ENCODE assay signal across 8 cellular contexts in the genomic region with DNA sequence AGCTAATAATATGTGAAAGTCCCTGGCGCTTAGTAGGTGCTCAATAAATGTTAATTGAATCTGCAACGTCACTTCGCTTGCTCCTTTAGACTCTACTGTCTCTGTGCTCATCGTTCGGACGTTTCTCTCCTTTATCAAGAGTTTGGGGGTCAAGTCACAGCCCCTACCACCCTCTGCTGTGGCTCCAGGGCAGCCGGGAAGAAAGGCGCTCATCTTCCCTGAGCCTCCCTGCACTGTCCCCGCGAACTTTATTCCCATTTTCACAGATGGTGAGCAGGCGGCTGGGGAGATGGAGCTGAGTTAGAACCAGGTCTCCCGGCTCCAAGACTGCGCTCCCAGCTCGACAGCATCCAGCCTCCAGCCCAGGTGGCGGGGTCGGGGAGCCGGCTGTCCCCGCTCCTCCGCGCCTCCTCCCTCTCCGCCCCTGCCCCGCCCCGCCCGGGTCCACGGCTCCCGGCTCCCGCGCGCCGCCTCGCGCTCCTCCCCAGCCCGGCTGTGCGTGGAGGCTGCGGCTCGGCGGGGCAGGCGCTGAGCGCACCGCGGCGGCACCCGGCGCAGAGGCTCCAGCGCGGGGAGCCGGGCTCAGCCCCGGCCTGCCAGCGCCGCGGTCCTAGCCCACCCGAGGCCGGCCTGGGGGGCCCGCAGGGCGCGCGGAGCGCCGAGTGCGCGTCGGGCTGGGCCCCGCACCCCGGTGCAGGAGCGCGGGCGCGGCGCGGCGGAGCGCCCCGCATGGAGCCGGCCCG.
A peak's percentile ranks its signal among the peaks of the same experiment; 100 is the strongest.
DNase-seq lines count a peak whose midpoint lies in the region; ATAC-seq lines count a peak whose summit lies in the region.

A gene (plus strand): TSS at position 487 of the 743 bp plus-strand sequence. CDS start 243 bp downstream, at position 730.

- peak within 1 kb of the TSS; percentile 64 for H3K4me3 Mint-ChIP-seq in activated naive CD8-positive, alpha-beta T cell
- H3K4me3 Mint-ChIP-seq in stimulated activated memory B cell treated with anti-CD40 and anti-IgM and Interleukin-4, amounts not matched to agents 10 μg/mL and 1 μg/mL and 100 μg/mL, for 72 hours: no peak within 1 kb of the TSS

- peaks cover 3% of the 10 kb centered on the region for H3K36me3 Mint-ChIP-seq in activated naive CD8-positive, alpha-beta T cell
- H3K36me3 Mint-ChIP-seq in stimulated activated memory B cell treated with anti-CD40 and anti-IgM and Interleukin-4, amounts not matched to agents 10 μg/mL and 1 μg/mL and 100 μg/mL, for 72 hours: peaks cover 7% of the 10 kb centered on the region

- H3K27ac Mint-ChIP-seq in activated naive CD8-positive, alpha-beta T cell: no peak within 1 kb of the TSS
- no peak within 1 kb of the TSS for H3K27ac Mint-ChIP-seq in stimulated activated memory B cell treated with anti-CD40 and anti-IgM and Interleukin-4, amounts not matched to agents 10 μg/mL and 1 μg/mL and 100 μg/mL, for 72 hours

- no peaks in the 10 kb centered on the region for H3K9me3 Mint-ChIP-seq in activated naive CD8-positive, alpha-beta T cell (ENCODE audit: low read depth)
- H3K9me3 Mint-ChIP-seq in stimulated activated memory B cell treated with anti-CD40 and anti-IgM and Interleukin-4, amounts not matched to agents 10 μg/mL and 1 μg/mL and 100 μg/mL, for 72 hours: peaks cover 6% of the 10 kb centered on the region

- peaks cover 5% of the 10 kb centered on the region for H3K4me1 Mint-ChIP-seq in activated naive CD8-positive, alpha-beta T cell (ENCODE audit: low read depth)
- no peaks in the 10 kb centered on the region for H3K4me1 Mint-ChIP-seq in stimulated activated memory B cell treated with anti-CD40 and anti-IgM and Interleukin-4, amounts not matched to agents 10 μg/mL and 1 μg/mL and 100 μg/mL, for 72 hours

- DNase-seq in NCI-H1694 treated with DMSO at 0.1 percent for 48 hours (lab: John Stamatoyannopoulos, UW) (peak; percentile 10), NCI-H1694 (lab: John Stamatoyannopoulos, UW) (no peak), iPS-NIHi7 (ENCODE audit: extremely low spot score) (peak; percentile 38), foreskin melanocyte (no peak)

- peak; percentile 38 for ATAC-seq in stimulated activated memory B cell treated with anti-CD40 and anti-IgM and Interleukin-4, amounts not matched to agents 10 μg/mL and 1 μg/mL and 100 μg/mL, for 72 hours
- ATAC-seq in GM18520 (IDR thresholded peaks at IDR 0.05; ENCODE audit: unreplicated experiment): no peak
- no peak for ATAC-seq in GM19467 (IDR thresholded peaks at IDR 0.05; ENCODE audit: unreplicated experiment)

- H3K27me3 Mint-ChIP-seq in activated naive CD8-positive, alpha-beta T cell: peaks cover 21% of the 10 kb centered on the region
- H3K27me3 Mint-ChIP-seq in stimulated activated memory B cell treated with anti-CD40 and anti-IgM and Interleukin-4, amounts not matched to agents 10 μg/mL and 1 μg/mL and 100 μg/mL, for 72 hours: peaks cover 59% of the 10 kb centered on the region

Comparison
In these comparisons a context has a peak if more than half of its experiments do, and no peak if none do; other contexts are left out.
1. DNase-seq: peak in NCI-H1694 treated with DMSO at 0.1 percent for 48 hours (single experiment) and iPS-NIHi7 (single experiment); none in NCI-H1694 (single experiment) and foreskin melanocyte (single experiment).